ENCODE assay signal across 12 cellular contexts in the genomic region with DNA sequence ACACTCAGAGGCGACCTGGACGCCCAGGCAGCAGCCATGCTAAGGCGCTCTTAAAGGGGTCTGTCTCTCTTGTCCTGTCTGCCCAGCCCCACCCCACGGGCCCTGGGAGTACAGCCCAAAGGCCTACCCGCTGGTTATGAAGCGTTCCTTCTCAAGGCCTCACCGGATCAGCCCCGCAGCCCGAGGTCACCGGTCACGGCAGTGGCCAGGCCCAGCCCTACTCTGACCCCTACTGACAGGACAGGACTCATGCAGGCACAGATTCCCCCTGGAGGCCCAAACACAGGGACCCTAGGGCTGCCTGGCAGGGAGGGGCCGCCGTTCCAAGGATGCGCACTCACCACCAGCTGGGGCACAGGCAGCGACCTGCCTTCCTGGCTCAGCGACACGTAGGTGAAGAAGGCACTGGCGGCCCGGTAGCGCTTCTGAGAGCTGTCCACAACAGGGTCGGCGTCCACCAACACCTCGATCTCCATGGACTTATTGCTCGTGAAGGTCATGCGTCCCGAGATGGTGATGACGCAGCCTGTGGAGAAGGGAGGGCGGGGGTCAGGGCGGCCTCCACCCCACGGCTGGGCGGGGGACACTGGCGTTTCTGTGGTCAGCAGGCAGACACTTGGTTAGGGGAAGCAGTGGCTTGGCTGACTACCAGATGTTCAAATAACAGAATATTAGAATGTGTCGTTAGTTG. TPM values are rescaled to one million over a fixed set of nuclear protein-coding genes. Genes with fewer than 3 reads are reported as not detected.
DNase-seq lines count a peak whose midpoint lies in the region; ATAC-seq, FAIRE-seq and TF ChIP-seq lines count a peak whose summit lies in the region.
"Had no signal": no experiment of that assay in that cellular context is flagged by ENCODE, and none has a peak within 500 bp of the region (broad histone marks: within the 10 kb centered on the region; RNA-seq: fewer than 3 reads in every experiment).

No MANE protein-coding gene starts in this region.

- CTCF ChIA-PET in MCF 10A (lab: Yijun Ruan, JAX), result interaction anchor here (1.3 kb wide), 1 partner anchor 35 kb away, joined by 4 read pairs; no protein-coding TSS in a partner anchor
- CTCF ChIA-PET in mammary epithelial cell (lab: Charles Lee; ENCODE audit: low non-redundant PET), result no interaction called here
- CTCF ChIA-PET in K562 (lab: Yijun Ruan, JAX; ENCODE audit: low intra/inter-chr PET ratio), result interaction anchor here (1.5 to 2.5 kb wide), 4 partner anchors 13 to 62 kb away, joined by 6 to 20 read pairs (median 8); no protein-coding TSS in a partner anchor

- H3K36me3 ChIP-seq in mammary epithelial cell (ENCODE audit: insufficient read depth, low read length) (no peaks in the 10 kb centered on the region), K562 (ENCODE audit: control insufficient read depth, insufficient read depth, low read length) (no peaks in the 10 kb centered on the region), kidney (ENCODE audit: control insufficient read depth in 1 of 2, insufficient read depth in 2 of 2, low read length in 2 of 2) (no peaks in the 10 kb centered on the region), upper lobe of right lung (no peaks in the 10 kb centered on the region), esophagus squamous epithelium (peaks cover 0 to 17% (median 0%) of the 10 kb centered on the region in 3 donors)

- no peaks in the 10 kb centered on the region for H4K20me1 ChIP-seq in mammary epithelial cell (ENCODE audit: insufficient read depth, low read length)
- peaks cover 3% of the 10 kb centered on the region; the same call in 1 of the 2 replicates for H4K20me1 ChIP-seq in K562 (replicated peaks; ENCODE audit: control insufficient read depth, insufficient read depth, low read length)

- peak; percentile 95 for ATAC-seq in K562
- ATAC-seq in upper lobe of right lung, result peak; percentile 79
- ATAC-seq in GM19455 (IDR thresholded peaks at IDR 0.05; ENCODE audit: unreplicated experiment), result no peak
- no peak for ATAC-seq in HG02678 (IDR thresholded peaks at IDR 0.05; ENCODE audit: unreplicated experiment)

- H3K4me1 ChIP-seq in mammary epithelial cell (ENCODE audit: insufficient read depth, low read length) (no peaks in the 10 kb centered on the region), K562 (replicated peaks in 1 of 2; ENCODE audit: control insufficient read depth in 2 of 2, insufficient read depth in 2 of 2, low read length in 2 of 2) (peaks cover 5 to 52% of the 10 kb centered on the region in 2 experiments; a peak in 4 of 5 replicates), kidney (ENCODE audit: control insufficient read depth in 1 of 2, insufficient read depth in 1 of 2, low read depth in 1 of 2, low read length in 2 of 2) (peaks cover 0 to 7% of the 10 kb centered on the region in 2 donors), upper lobe of right lung (no peaks in the 10 kb centered on the region), esophagus squamous epithelium (peaks cover 0 to 13% (median 5%) of the 10 kb centered on the region in 3 donors)

- H3K4me2 ChIP-seq in mammary epithelial cell (ENCODE audit: insufficient read depth, low read depth, low read length), result no peak overlapping the region
- H3K4me2 ChIP-seq in K562 (ENCODE audit: insufficient read depth, low read length), result no peak overlapping the region

- no peaks in the 10 kb centered on the region for H3K9me3 ChIP-seq in mammary epithelial cell (replicated peaks; ENCODE audit: insufficient read depth, low read length)
- H3K9me3 ChIP-seq in K562 (replicated peaks; ENCODE audit: control insufficient read depth, insufficient read depth, low read depth, low read length), result no peaks in the 10 kb centered on the region
- H3K9me3 ChIP-seq in kidney (ENCODE audit: control insufficient read depth in 1 of 2, low read length in 2 of 2), result no peaks in the 10 kb centered on the region
- H3K9me3 ChIP-seq in upper lobe of right lung, result no peaks in the 10 kb centered on the region
- H3K9me3 ChIP-seq in esophagus squamous epithelium, result no peaks in the 10 kb centered on the region

- TF ChIP-seq RAD21 in K562 (CRISPR knock-in tag; conservative IDR thresholded peaks at IDR 0.05 in 1 of 2, IDR thresholded peaks at IDR 0.05 in 1 of 2), result peak; percentile 47 to 80; a peak in 3 of 4 replicates

- peaks cover 23% of the 10 kb centered on the region for H3K36me3 Mint-ChIP-seq in MCF 10A (ENCODE audit: insufficient read depth, unreplicated experiment)

- no peaks in the 10 kb centered on the region for H3K4me1 Mint-ChIP-seq in MCF 10A (ENCODE audit: insufficient read depth, unreplicated experiment)

- 94% methylated on average over 32 of the region's 33 CpGs for WGBS in mammary epithelial cell (ENCODE audit: low coverage, missing lambda C conversion rate)
- WGBS in K562 (ENCODE audit: insufficient coverage, low coverage, missing lambda C conversion rate), result 53% methylated on average over 30 of the region's 33 CpGs
- WGBS in esophagus squamous epithelium, 2 donors, result 75 to 83% methylated on average over 6 to 10 of the region's 33 CpGs

- no peak for DNase-seq in MCF 10A (ENCODE audit: unreplicated experiment)
- DNase-seq in mammary epithelial cell, result no peak
- DNase-seq in K562 (ENCODE audit: extremely low read depth in 1 of 4, low spot score in 3 of 4), result peak; percentile 69 to 81 (median 78)
- peak; percentile 75 for DNase-seq in kidney
- peak; percentile 85 for DNase-seq in upper lobe of right lung
- no peak for DNase-seq in esophagus squamous epithelium (lab: John Stamatoyannopoulos, UW)
- DNase-seq: cerebellar nuclear complex, RPMI8226 had no signal

- H2AFZ ChIP-seq in mammary epithelial cell (ENCODE audit: low read depth, low read length) (no peak overlapping the region), K562 (ENCODE audit: low read depth, low read length) (no peak overlapping the region)

- H3K27me3 Mint-ChIP-seq in MCF 10A (ENCODE audit: insufficient read depth, unreplicated experiment), result no peaks in the 10 kb centered on the region

- H3K27ac ChIP-seq in mammary epithelial cell (ENCODE audit: insufficient read depth, low read depth, low read length) (no peak overlapping the region), K562 (ENCODE audit: extremely low read depth, low read depth, low read length) (no peak overlapping the region), kidney (ENCODE audit: low read depth in 2 of 2, low read length in 2 of 2) (no peak overlapping the region), upper lobe of right lung (peak overlapping the region; percentile 42), esophagus squamous epithelium (no peak overlapping the region)
- H3K27ac ChIP-seq: C4-2B had no signal

- intact Hi-C loops in MCF 10A (cut with micrococcal nuclease) (loop anchor here (1.0 kb wide), 1 partner anchor 35 kb away; no protein-coding TSS in a partner anchor), mammary epithelial cell (cut with micrococcal nuclease) (no loop called here), K562 (cut with micrococcal nuclease) (loop anchor here (2.0 kb wide), 1 partner anchor 34 kb away; no protein-coding TSS in a partner anchor), kidney (cut with DNase I) (no loop called here), upper lobe of right lung (cut with DNase I) (no loop called here), esophagus squamous epithelium (cut with DNase I) (no loop called here)

- H3K9ac ChIP-seq in mammary epithelial cell (ENCODE audit: insufficient read depth, low read length), result no peak overlapping the region
- H3K9ac ChIP-seq in K562 (ENCODE audit: insufficient read depth in 1 of 2, low read depth in 2 of 2, low read length in 2 of 2), result no peak overlapping the region; a peak in 1 of 4 replicates
- H3K9ac ChIP-seq in kidney (ENCODE audit: low read length in 2 of 2), result no peak overlapping the region

- POLR2A ChIA-PET in MCF 10A (lab: Yijun Ruan, JAX), result no interaction called here
- POLR2A ChIA-PET in K562 (lab: Yijun Ruan, JAX), result interaction anchor here (0.6 to 1.2 kb wide), 2 partner anchors 14 to 40 kb away, joined by 4 read pairs; no protein-coding TSS in a partner anchor

- no peak for TF ChIP-seq EP300 in K562 (IDR thresholded peaks at IDR 0.05; ENCODE audit: low read length)

- in situ Hi-C loops in mammary epithelial cell (cut with MboI; ENCODE audit: low sequenced_read_pairs in 2 of 2), result no loop called here
- in situ Hi-C loops in K562 (cut with MboI), result no loop called here

- no peaks in the 10 kb centered on the region for H3K9me1 ChIP-seq in K562 (ENCODE audit: control insufficient read depth, insufficient read depth, low read length)

- H3K27ac Mint-ChIP-seq in MCF 10A (ENCODE audit: low read depth, unreplicated experiment), result no peak overlapping the region

- H3K4me3 ChIP-seq in mammary epithelial cell (replicated peaks in 1 of 3; ENCODE audit: insufficient read depth in 1 of 3, low read depth in 2 of 3, low read length in 3 of 3) (no peak overlapping the region), K562 (no peak overlapping the region), kidney (ENCODE audit: low read length in 2 of 2) (no peak overlapping the region), upper lobe of right lung (no peak overlapping the region), esophagus squamous epithelium (no peak overlapping the region)

- no peaks in the 10 kb centered on the region for H3K9me3 Mint-ChIP-seq in MCF 10A (ENCODE audit: unreplicated experiment)

- no peak overlapping the region for H3K4me3 Mint-ChIP-seq in MCF 10A (ENCODE audit: unreplicated experiment)

- TF ChIP-seq CTCF in MCF 10A (IDR thresholded peaks at IDR 0.05; ENCODE audit: unreplicated experiment) (peak; percentile 16), mammary epithelial cell (conservative IDR thresholded peaks at IDR 0.05 in 1 of 2, IDR thresholded peaks at IDR 0.05 in 1 of 2; ENCODE audit: extremely low read depth in 1 of 2, insufficient read depth in 1 of 2, low read depth in 1 of 2, low read length in 2 of 2) (peak in 1 of 2 donors; percentile 17), K562 (IDR thresholded peaks at IDR 0.05 in 2 of 3, conservative IDR thresholded peaks at IDR 0.05 in 1 of 3; ENCODE audit: insufficient read depth in 2 of 3, low read depth in 1 of 3, low read length in 3 of 3) (peak; percentile 76 to 88 (median 81)), kidney (IDR thresholded peaks at IDR 0.05; ENCODE audit: borderline replicate concordance, extremely low read depth, insufficient read depth) (peak; percentile 26), upper lobe of right lung (IDR thresholded peaks at IDR 0.05) (peak; percentile 36), esophagus squamous epithelium (IDR thresholded peaks at IDR 0.05) (peak in 2 of 6 experiments; percentile 20 to 21)

- dilution Hi-C loops in mammary epithelial cell (cut with HindIII; ENCODE audit: low sequenced_read_pairs), result no loop called here

- no peaks in the 10 kb centered on the region for H3K27me3 ChIP-seq in mammary epithelial cell (ENCODE audit: insufficient read depth, low read length)
- no peaks in the 10 kb centered on the region; a peak in 1 of 5 replicates for H3K27me3 ChIP-seq in K562 (ENCODE audit: control insufficient read depth in 2 of 2, insufficient read depth in 2 of 2, low read length in 2 of 2)
- H3K27me3 ChIP-seq in upper lobe of right lung, result no peaks in the 10 kb centered on the region
- H3K27me3 ChIP-seq in esophagus squamous epithelium, result no peaks in the 10 kb centered on the region

- BruUV-seq in MCF 10A (replicated peaks; lab: Mats Ljungman, UMichigan) (no TSS peak), mammary epithelial cell (replicated peaks; lab: Mats Ljungman, UMichigan) (no TSS peak), K562 (replicated peaks; lab: Mats Ljungman, UMichigan) (no TSS peak)

- FAIRE-seq in K562 (lab: Jason Lieb, UNC), result peak; percentile 85
- no peak for FAIRE-seq in kidney (lab: Jason Lieb, UNC)
- FAIRE-seq: islet of Langerhans had no signal

- H3K79me2 ChIP-seq in mammary epithelial cell (ENCODE audit: insufficient read depth, low read length) (no peaks in the 10 kb centered on the region), K562 (ENCODE audit: control insufficient read depth, insufficient read depth, low read length) (no peaks in the 10 kb centered on the region)

- TF ChIP-seq POLR2A in K562 (conservative IDR thresholded peaks at IDR 0.05), result no peak
- TF ChIP-seq POLR2A in esophagus squamous epithelium (IDR thresholded peaks at IDR 0.05), result no peak

RNA-seq across cellular contexts. Expression of a gene that starts 20.0 kb away (rescaled TPM):
- total RNA-seq in MCF 10A (2022) (4.6 and 5.0 TPM in 2 replicates), mammary epithelial cell (10 to 100 TPM; 10.7 to 17.4 TPM), K562 (2014; rRNA removed) (0.41 and 1.0 TPM in 2 replicates), K562 (2014; rRNA removed; fragmentation: Illumina TruSeq; extraction: Trizol) (0.25 and 0.26 TPM in 2 replicates), K562 (2015; rRNA removed; fragmentation: Illumina TruSeq; extraction: Trizol) (0.49 and 0.51 TPM in 2 replicates), K562 (2021) (1.3 and 1.5 TPM in 2 replicates), kidney (8.6 TPM), upper lobe of right lung (16.9 TPM), esophagus squamous epithelium (10 to 100 TPM in 2 of 4 donors, 1 to 10 TPM in 2; 5.6 to 12.3 (median 10.2) TPM)
- polyA plus RNA-seq in mammary epithelial cell (17.7 TPM), K562 (2011; rRNA removed) (0.54 and 0.65 TPM in 2 replicates), K562 (2014; fragmentation: Illumina TruSeq; extraction: Trizol) (0.54 and 0.71 TPM in 2 replicates), K562 (2014; fragmentation: Nextera tagmentation; extraction: Ambion mirVana) (under 1 TPM; 0.01 to 0.03 TPM), K562 (2014; rRNA removed) (0.85 and 0.90 TPM in 2 replicates), kidney (ENCODE audit: insufficient read depth, low read depth, low replicate concordance) (1.1 TPM)
- 18.2 TPM for polyA minus RNA-seq in mammary epithelial cell
- total RNA-seq in K562 (2011; cell fraction: chromatin; rRNA removed; ENCODE audit: low replicate concordance), result 0.90 and 4.5 TPM in 2 replicates
- total RNA-seq in K562 (2011; cell fraction: nucleolus; rRNA removed), result 2.9 and 4.0 TPM in 2 replicates
- 1.5 and 1.6 TPM in 2 replicates for total RNA-seq in K562 (2011; cell fraction: nucleoplasm; rRNA removed)
- 0.63 and 2.3 TPM in 2 replicates for polyA plus RNA-seq in K562 (2011; cell fraction: cytosol; rRNA removed)
- 1.1 and 3.9 TPM in 2 replicates for polyA plus RNA-seq in K562 (2011; cell fraction: nucleus; rRNA removed)
- 0.79 and 0.86 TPM in 2 replicates for polyA plus RNA-seq in K562 (2012)
- 0.30 and 0.81 TPM in 2 replicates for polyA minus RNA-seq in K562 (2011; rRNA and poly(A)+ RNA removed)
- polyA minus RNA-seq in K562 (2011; cell fraction: cytosol; rRNA and poly(A)+ RNA removed), result 0.86 and 1.2 TPM in 2 replicates
- polyA minus RNA-seq in K562 (2011; cell fraction: nucleus; rRNA and poly(A)+ RNA removed), result 0.89 and 1.2 TPM in 2 replicates

RNA-seq across cellular contexts. Expression of a gene that starts 36.9 kb away (rescaled TPM):
- not detected in 2 replicates for total RNA-seq in MCF 10A (2022)
- total RNA-seq in mammary epithelial cell, result not detected
- polyA plus RNA-seq in mammary epithelial cell, result not detected
- not detected for polyA minus RNA-seq in mammary epithelial cell
- not detected in 2 replicates for total RNA-seq in K562 (2011; cell fraction: chromatin; rRNA removed; ENCODE audit: low replicate concordance)
- total RNA-seq in K562 (2011; cell fraction: nucleolus; rRNA removed), result not detected in 2 replicates
- total RNA-seq in K562 (2011; cell fraction: nucleoplasm; rRNA removed), result not detected in 2 replicates
- not detected in 2 replicates for total RNA-seq in K562 (2014; rRNA removed)
- total RNA-seq in K562 (2014; rRNA removed; fragmentation: Illumina TruSeq; extraction: Trizol), result not detected in 2 replicates
- not detected in 2 replicates for total RNA-seq in K562 (2015; rRNA removed; fragmentation: Illumina TruSeq; extraction: Trizol)
- total RNA-seq in K562 (2021), result 0.27 TPM in 1 of 2 replicates, not detected in the other
- polyA plus RNA-seq in K562 (2011; rRNA removed), result not detected in 2 replicates
- polyA plus RNA-seq in K562 (2011; cell fraction: cytosol; rRNA removed), result not detected in 2 replicates
- not detected in 2 replicates for polyA plus RNA-seq in K562 (2011; cell fraction: nucleus; rRNA removed)
- not detected in 2 replicates for polyA plus RNA-seq in K562 (2012)
- not detected in 2 replicates for polyA plus RNA-seq in K562 (2014; fragmentation: Illumina TruSeq; extraction: Trizol)
- not detected for polyA plus RNA-seq in K562 (2014; fragmentation: Nextera tagmentation; extraction: Ambion mirVana)
- polyA plus RNA-seq in K562 (2014; rRNA removed), result not detected in 2 replicates
- polyA minus RNA-seq in K562 (2011; rRNA and poly(A)+ RNA removed), result not detected in 2 replicates
- not detected in 2 replicates for polyA minus RNA-seq in K562 (2011; cell fraction: cytosol; rRNA and poly(A)+ RNA removed)
- not detected in 2 replicates for polyA minus RNA-seq in K562 (2011; cell fraction: nucleus; rRNA and poly(A)+ RNA removed)
- not detected for total RNA-seq in kidney
- polyA plus RNA-seq in kidney (ENCODE audit: insufficient read depth, low read depth, low replicate concordance), result not detected
- total RNA-seq in upper lobe of right lung, result not detected
- not detected for total RNA-seq in esophagus squamous epithelium

RNA-seq across cellular contexts. Expression of a gene that starts 45.1 kb away (rescaled TPM):
- total RNA-seq in MCF 10A (2022) (26.5 and 28.3 TPM in 2 replicates), mammary epithelial cell (10 to 100 TPM; 65.2 to 75.4 TPM), K562 (2014; rRNA removed) (58.3 and 62.9 TPM in 2 replicates), K562 (2014; rRNA removed; fragmentation: Illumina TruSeq; extraction: Trizol) (56.6 and 58.2 TPM in 2 replicates), K562 (2015; rRNA removed; fragmentation: Illumina TruSeq; extraction: Trizol) (63.3 and 67.4 TPM in 2 replicates), K562 (2021) (63.7 and 74.3 TPM in 2 replicates), kidney (73.0 TPM), upper lobe of right lung (56.9 TPM), esophagus squamous epithelium (10 to 100 TPM; 43.0 to 85.3 (median 53.4) TPM)
- polyA plus RNA-seq in mammary epithelial cell (76.3 TPM), K562 (2011; rRNA removed) (36.2 and 49.5 TPM in 2 replicates), K562 (2014; fragmentation: Illumina TruSeq; extraction: Trizol) (48.5 and 57.1 TPM in 2 replicates), K562 (2014; fragmentation: Nextera tagmentation; extraction: Ambion mirVana) (1 to 10 TPM; 4.3 to 6.3 TPM), K562 (2014; rRNA removed) (41.5 and 50.0 TPM in 2 replicates), kidney (ENCODE audit: insufficient read depth, low read depth, low replicate concordance) (43.4 TPM)
- 71.0 TPM for polyA minus RNA-seq in mammary epithelial cell
- total RNA-seq in K562 (2011; cell fraction: chromatin; rRNA removed; ENCODE audit: low replicate concordance), result 34.2 and 46.4 TPM in 2 replicates
- 48.3 and 55.9 TPM in 2 replicates for total RNA-seq in K562 (2011; cell fraction: nucleolus; rRNA removed)
- 56.2 and 77.6 TPM in 2 replicates for total RNA-seq in K562 (2011; cell fraction: nucleoplasm; rRNA removed)
- polyA plus RNA-seq in K562 (2011; cell fraction: cytosol; rRNA removed), result 46.0 and 48.8 TPM in 2 replicates
- polyA plus RNA-seq in K562 (2011; cell fraction: nucleus; rRNA removed), result 20.4 and 21.7 TPM in 2 replicates
- polyA plus RNA-seq in K562 (2012), result 43.1 and 44.0 TPM in 2 replicates
- 59.8 and 70.6 TPM in 2 replicates for polyA minus RNA-seq in K562 (2011; rRNA and poly(A)+ RNA removed)
- 38.5 and 45.1 TPM in 2 replicates for polyA minus RNA-seq in K562 (2011; cell fraction: cytosol; rRNA and poly(A)+ RNA removed)
- polyA minus RNA-seq in K562 (2011; cell fraction: nucleus; rRNA and poly(A)+ RNA removed), result 12.3 and 16.6 TPM in 2 replicates

Comparison
In these comparisons a context has a peak if more than half of its experiments do, and no peak if none do; other contexts are left out.
1. intact Hi-C loops: an anchor here in MCF 10A (1.0 kb wide) and K562 (2.0 kb wide); none called in mammary epithelial cell, kidney, upper lobe of right lung and esophagus squamous epithelium.
2. DNase-seq: peak in K562 (4 of 4), kidney (single experiment) and upper lobe of right lung (single experiment); none in MCF 10A (single experiment), mammary epithelial cell (single experiment) and esophagus squamous epithelium (single experiment).
3. ATAC-seq: peak in K562 (single experiment) and upper lobe of right lung (single experiment); none in GM19455 (single experiment) and HG02678 (single experiment).